ENCODE assay signal across 1 cellular context in the genomic region with DNA sequence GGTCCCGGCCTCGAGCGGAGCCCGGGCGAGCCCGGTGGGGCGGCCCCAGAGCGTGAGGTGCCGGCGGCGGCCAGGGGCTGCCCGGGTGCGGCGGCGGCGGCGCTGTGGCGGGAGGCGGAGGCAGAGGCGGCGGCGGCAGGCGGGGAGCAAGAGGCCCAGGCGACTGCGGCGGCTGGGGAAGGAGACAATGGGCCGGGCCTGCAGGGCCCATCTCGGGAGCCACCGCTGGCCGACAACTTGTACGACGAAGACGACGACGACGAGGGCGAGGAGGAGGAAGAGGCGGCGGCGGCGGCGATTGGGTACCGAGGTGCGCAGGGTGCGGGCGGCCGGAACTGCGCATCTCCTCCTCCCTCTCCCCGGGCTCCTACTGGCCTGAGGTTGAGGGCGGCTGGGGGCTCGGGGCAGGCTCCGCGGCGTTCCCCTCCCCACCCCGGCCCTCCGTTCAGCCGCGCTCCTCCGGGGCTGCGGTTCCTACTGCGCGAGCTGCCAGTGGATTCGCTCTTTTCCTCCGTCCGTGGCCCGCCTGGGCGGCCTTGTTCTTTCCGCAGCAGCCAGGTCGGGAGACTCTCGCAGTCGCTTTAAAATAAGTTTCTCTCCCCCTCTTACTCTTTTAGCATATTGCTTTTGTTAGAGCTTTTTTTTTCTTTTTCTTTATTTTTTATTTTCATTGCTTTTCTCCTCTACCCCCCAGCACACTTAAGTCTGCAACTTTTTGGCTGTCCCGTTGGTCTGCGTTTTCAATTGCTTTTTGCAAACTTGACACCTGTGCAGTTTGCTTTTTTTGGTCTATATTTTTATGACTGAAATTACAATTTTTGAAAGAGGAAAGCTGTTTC.
TF ChIP-seq lines count a peak whose summit lies in the region.

No MANE protein-coding gene starts in this region.

TF ChIP-seq in HepG2, 621 proteins besides CTCF, POLR2A, EP300 and RAD21 (continued from another document):
- TF ChIP-seq ZNF512B (CRISPR knock-in tag; IDR thresholded peaks at IDR 0.05; ENCODE audit: borderline replicate concordance) (0 out of 2 replicates have a peak, but pooled peaks have one; percentile 55), KAT7 (CRISPR knock-in tag; IDR thresholded peaks at IDR 0.05; ENCODE audit: borderline replicate concordance) (peak; percentile 56; the same call in 1 of the 2 replicates), ZFP82 (CRISPR knock-in tag; IDR thresholded peaks at IDR 0.05; ENCODE audit: borderline replicate concordance) (0 out of 2 replicates have a peak, but pooled peaks have one; percentile 59), KMT2A (CRISPR knock-in tag; IDR thresholded peaks at IDR 0.05) (peak; percentile 64; the same call in 1 of the 2 replicates), SP2 (CRISPR knock-in tag; IDR thresholded peaks at IDR 0.05) (0 out of 2 replicates have a peak, but pooled peaks have one; percentile 21), NFYB (CRISPR knock-in tag; IDR thresholded peaks at IDR 0.05) (peak; percentile 54), ZFP91 (CRISPR knock-in tag; IDR thresholded peaks at IDR 0.05; ENCODE audit: borderline replicate concordance) (peak; percentile 3; the same call in 1 of the 2 replicates), SRY (CRISPR knock-in tag; IDR thresholded peaks at IDR 0.05) (0 out of 2 replicates have a peak, but pooled peaks have one; percentile 52), GATAD2A (CRISPR knock-in tag; IDR thresholded peaks at IDR 0.05) (0 out of 2 replicates have a peak, but pooled peaks have one; percentile 13), PCBP1 (IDR thresholded peaks at IDR 0.05; ENCODE audit: borderline replicate concordance, low read depth, low read length) (0 out of 2 replicates have a peak, but pooled peaks have one; percentile 44), NFAT5 (CRISPR knock-in tag; IDR thresholded peaks at IDR 0.05) (no peak; the same call in 1 of the 2 replicates), TMF1 (CRISPR knock-in tag; IDR thresholded peaks at IDR 0.05; ENCODE audit: low read depth) (peak; percentile 83; the same call in 1 of the 2 replicates), ZNF776 (CRISPR knock-in tag; IDR thresholded peaks at IDR 0.05) (0 out of 2 replicates have a peak, but pooled peaks have one; percentile 11), ASH2L (IDR thresholded peaks at IDR 0.05; ENCODE audit: insufficient read length, low read depth, low read length) (peak; percentile 17), GABPA (IDR thresholded peaks at IDR 0.05; ENCODE audit: low read depth, low read length) (peak; percentile 34), GABPA (CRISPR knock-in tag; IDR thresholded peaks at IDR 0.05; ENCODE audit: low read depth) (peak; percentile 34; the same call in 1 of the 2 replicates), RBFOX2 (IDR thresholded peaks at IDR 0.05; ENCODE audit: low read depth, low read length) (peak; percentile 78), ZSCAN21 (CRISPR knock-in tag; IDR thresholded peaks at IDR 0.05; ENCODE audit: borderline replicate concordance) (no peak), CBX5 (CRISPR knock-in tag; IDR thresholded peaks at IDR 0.05; ENCODE audit: borderline replicate concordance) (0 out of 2 replicates have a peak, but pooled peaks have one; percentile 23), PAF1 (CRISPR knock-in tag; IDR thresholded peaks at IDR 0.05) (no peak), IKZF1 (IDR thresholded peaks at IDR 0.05) (no peak), ZNF770 (CRISPR knock-in tag; IDR thresholded peaks at IDR 0.05) (0 out of 2 replicates have a peak, but pooled peaks have one; percentile 4), ZNF558 (CRISPR knock-in tag; IDR thresholded peaks at IDR 0.05; ENCODE audit: borderline replicate concordance) (0 out of 2 replicates have a peak, but pooled peaks have one; percentile 3), CBX2 (IDR thresholded peaks at IDR 0.05; ENCODE audit: low read depth, low read length) (no peak), CBX2 (CRISPR knock-in tag; IDR thresholded peaks at IDR 0.05; ENCODE audit: low read depth) (no peak), ZNF605 (CRISPR knock-in tag; IDR thresholded peaks at IDR 0.05) (peak; percentile 19; the same call in 1 of the 2 replicates), PATZ1 (CRISPR knock-in tag; IDR thresholded peaks at IDR 0.05) (peak; percentile 88)
- TF ChIP-seq, protein P1, sequence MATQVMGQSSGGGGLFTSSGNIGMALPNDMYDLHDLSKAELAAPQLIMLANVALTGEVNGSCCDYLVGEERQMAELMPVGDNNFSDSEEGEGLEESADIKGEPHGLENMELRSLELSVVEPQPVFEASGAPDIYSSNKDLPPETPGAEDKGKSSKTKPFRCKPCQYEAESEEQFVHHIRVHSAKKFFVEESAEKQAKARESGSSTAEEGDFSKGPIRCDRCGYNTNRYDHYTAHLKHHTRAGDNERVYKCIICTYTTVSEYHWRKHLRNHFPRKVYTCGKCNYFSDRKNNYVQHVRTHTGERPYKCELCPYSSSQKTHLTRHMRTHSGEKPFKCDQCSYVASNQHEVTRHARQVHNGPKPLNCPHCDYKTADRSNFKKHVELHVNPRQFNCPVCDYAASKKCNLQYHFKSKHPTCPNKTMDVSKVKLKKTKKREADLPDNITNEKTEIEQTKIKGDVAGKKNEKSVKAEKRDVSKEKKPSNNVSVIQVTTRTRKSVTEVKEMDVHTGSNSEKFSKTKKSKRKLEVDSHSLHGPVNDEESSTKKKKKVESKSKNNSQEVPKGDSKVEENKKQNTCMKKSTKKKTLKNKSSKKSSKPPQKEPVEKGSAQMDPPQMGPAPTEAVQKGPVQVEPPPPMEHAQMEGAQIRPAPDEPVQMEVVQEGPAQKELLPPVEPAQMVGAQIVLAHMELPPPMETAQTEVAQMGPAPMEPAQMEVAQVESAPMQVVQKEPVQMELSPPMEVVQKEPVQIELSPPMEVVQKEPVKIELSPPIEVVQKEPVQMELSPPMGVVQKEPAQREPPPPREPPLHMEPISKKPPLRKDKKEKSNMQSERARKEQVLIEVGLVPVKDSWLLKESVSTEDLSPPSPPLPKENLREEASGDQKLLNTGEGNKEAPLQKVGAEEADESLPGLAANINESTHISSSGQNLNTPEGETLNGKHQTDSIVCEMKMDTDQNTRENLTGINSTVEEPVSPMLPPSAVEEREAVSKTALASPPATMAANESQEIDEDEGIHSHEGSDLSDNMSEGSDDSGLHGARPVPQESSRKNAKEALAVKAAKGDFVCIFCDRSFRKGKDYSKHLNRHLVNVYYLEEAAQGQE (IDR thresholded peaks at IDR 0.05; ENCODE audit: borderline replicate concordance in 1 of 2, low read depth in 1 of 2, low read length in 2 of 2): peak in 1 of 2 experiments; percentile 38; a peak in 1 of 4 replicates
- TF ChIP-seq, protein P2, sequence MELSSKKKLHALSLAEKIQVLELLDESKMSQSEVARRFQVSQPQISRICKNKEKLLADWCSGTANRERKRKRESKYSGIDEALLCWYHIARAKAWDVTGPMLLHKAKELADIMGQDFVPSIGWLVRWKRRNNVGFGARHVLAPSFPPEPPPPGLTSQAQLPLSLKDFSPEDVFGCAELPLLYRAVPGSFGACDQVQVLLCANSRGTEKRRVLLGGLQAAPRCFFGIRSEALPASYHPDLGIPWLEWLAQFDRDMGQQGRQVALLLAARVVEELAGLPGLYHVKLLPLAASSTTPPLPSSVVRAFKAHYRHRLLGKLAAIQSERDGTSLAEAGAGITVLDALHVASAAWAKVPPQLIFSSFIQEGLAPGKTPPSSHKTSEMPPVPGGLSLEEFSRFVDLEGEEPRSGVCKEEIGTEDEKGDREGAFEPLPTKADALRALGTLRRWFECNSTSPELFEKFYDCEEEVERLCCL (CRISPR knock-in tag; IDR thresholded peaks at IDR 0.05; ENCODE audit: borderline replicate concordance): no peak
- TF ChIP-seq, protein P3, sequence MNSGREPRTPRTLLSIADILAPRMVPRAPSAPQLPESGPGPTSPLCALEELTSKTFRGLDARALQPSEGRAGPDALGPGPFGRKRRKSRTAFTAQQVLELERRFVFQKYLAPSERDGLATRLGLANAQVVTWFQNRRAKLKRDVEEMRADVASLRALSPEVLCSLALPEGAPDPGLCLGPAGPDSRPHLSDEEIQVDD (CRISPR knock-in tag; IDR thresholded peaks at IDR 0.05; ENCODE audit: borderline replicate concordance): 0 out of 2 replicates have a peak, but pooled peaks have one; percentile 6
